8 cellular contexts compared by ENCODE assay signal in genomic region chr9:126702501-126703329, GRCh38.
DNase-seq lines count a peak whose midpoint lies in the region; ATAC-seq and TF ChIP-seq lines count a peak whose summit lies in the region.

No MANE protein-coding gene starts in this region.

- peaks cover 28 to 31% of the 10 kb centered on the region in 2 donors for H3K27me3 Mint-ChIP-seq in natural killer cell treated with Interleukin-12 subunit alpha and Interleukin-12 subunit beta and Interleukin-15 and Interleukin-18, amount 100 ng/mL, for 72 hours

- DNase-seq in GM10266 (ENCODE audit: extremely low spot score) (no peak), OCI-M1 (lab: John Stamatoyannopoulos, UW) (peak; percentile 32), cardiac fibroblast (ENCODE audit: low read depth in 2 of 2) (no peak), medulla oblongata (ENCODE audit: extremely low spot score) (no peak), cerebellum (ENCODE audit: low spot score) (no peak)
- DNase-seq in natural killer cell treated with Interleukin-12 subunit alpha and Interleukin-12 subunit beta and Interleukin-15 and Interleukin-18, amount 100 ng/mL, for 72 hours (ENCODE audit: low spot score): peak; percentile 65

- no peak overlapping the region for H3K4me3 ChIP-seq in cardiac fibroblast (replicated peaks in 1 of 2; ENCODE audit: low read depth in 2 of 2, low read length in 2 of 2)

- H3K4me1 Mint-ChIP-seq in natural killer cell treated with Interleukin-12 subunit alpha and Interleukin-12 subunit beta and Interleukin-15 and Interleukin-18, amount 100 ng/mL, for 72 hours (ENCODE audit: low read depth in 2 of 2): peaks cover 14 to 21% of the 10 kb centered on the region in 2 donors

- ATAC-seq in natural killer cell treated with Interleukin-12 subunit alpha and Interleukin-12 subunit beta and Interleukin-15 and Interleukin-18, amount 100 ng/mL, for 72 hours: no peak
- ATAC-seq in GM21367 (IDR thresholded peaks at IDR 0.05; ENCODE audit: unreplicated experiment) (no peak), HG03175 (IDR thresholded peaks at IDR 0.05; ENCODE audit: unreplicated experiment) (no peak)

- TF ChIP-seq CTCF in GM10266 (IDR thresholded peaks at IDR 0.05; ENCODE audit: control insufficient read depth, insufficient read depth, low read depth, missing control alignments) (peak; percentile 64), cardiac fibroblast (IDR thresholded peaks at IDR 0.05; ENCODE audit: low read depth, low read length) (peak; percentile 88)

- no peaks in the 10 kb centered on the region for H3K36me3 Mint-ChIP-seq in natural killer cell treated with Interleukin-12 subunit alpha and Interleukin-12 subunit beta and Interleukin-15 and Interleukin-18, amount 100 ng/mL, for 72 hours

- no peak overlapping the region for H3K27ac Mint-ChIP-seq in natural killer cell treated with Interleukin-12 subunit alpha and Interleukin-12 subunit beta and Interleukin-15 and Interleukin-18, amount 100 ng/mL, for 72 hours

- no peaks in the 10 kb centered on the region for H3K9me3 Mint-ChIP-seq in natural killer cell treated with Interleukin-12 subunit alpha and Interleukin-12 subunit beta and Interleukin-15 and Interleukin-18, amount 100 ng/mL, for 72 hours

- H3K4me3 Mint-ChIP-seq in natural killer cell treated with Interleukin-12 subunit alpha and Interleukin-12 subunit beta and Interleukin-15 and Interleukin-18, amount 100 ng/mL, for 72 hours: no peak overlapping the region

Comparison
In these comparisons a context has a peak if more than half of its experiments do, and no peak if none do; other contexts are left out.
1. DNase-seq: peak in OCI-M1 (single experiment) and natural killer cell treated with Interleukin-12 subunit alpha and Interleukin-12 subunit beta and Interleukin-15 and Interleukin-18, amount 100 ng/mL, for 72 hours (single experiment); none in GM10266 (single experiment), cardiac fibroblast (0 of 2), medulla oblongata (single experiment) and cerebellum (single experiment).